ENCODE assay signal across 27 cellular contexts in the genomic region with DNA sequence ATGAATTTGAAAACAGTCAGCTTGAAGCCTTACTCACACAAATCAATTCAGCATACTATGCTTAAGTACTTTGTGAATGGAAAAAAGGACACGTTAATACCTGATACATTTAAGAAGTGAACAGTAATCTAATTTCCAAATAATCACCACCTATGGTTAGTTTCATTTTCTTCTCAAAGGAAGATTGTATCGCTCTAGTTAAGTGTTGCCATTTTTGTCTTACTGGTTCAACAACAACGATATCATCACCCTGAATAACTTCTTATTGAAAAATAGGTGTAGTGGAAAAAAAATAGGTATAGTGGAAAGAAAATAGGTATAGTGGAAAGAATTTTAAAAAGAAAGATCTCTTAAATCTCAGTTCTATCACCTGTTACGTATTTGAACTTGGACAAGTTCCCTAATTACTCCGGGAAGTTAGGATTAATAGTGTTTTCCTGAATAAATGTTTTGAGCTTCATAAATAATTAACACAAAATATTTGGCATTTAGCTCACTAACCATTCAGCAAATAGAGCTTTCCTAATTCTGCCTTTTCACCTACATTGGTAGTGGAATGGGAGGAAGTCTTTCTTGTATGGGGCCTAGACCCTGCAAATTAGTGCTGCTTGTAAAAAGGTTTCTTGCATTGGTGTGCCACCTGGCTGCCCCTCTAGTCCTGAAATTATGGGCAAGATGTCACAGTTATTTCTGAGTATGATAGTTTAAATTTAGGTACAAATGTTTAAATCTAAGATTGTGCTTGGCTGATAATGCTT.
"Had no signal": no experiment of that assay in that cellular context is flagged by ENCODE, and none has a peak within 500 bp of the region (broad histone marks: within the 10 kb centered on the region; RNA-seq: fewer than 3 reads in every experiment).

No MANE protein-coding gene starts in this region.

- ATAC-seq: activated CD4-positive, alpha-beta T cell treated with anti-CD3 and anti-CD28 coated beads for 36 hours; activated CD4-positive, CD25-positive, alpha-beta regulatory T cell treated with anti-CD3 and anti-CD28 coated beads, Interleukin-2, amount 50 U/mL, for 24 hours; activated CD8-positive, alpha-beta T cell treated with anti-CD3 and anti-CD28 coated beads, Interleukin-2, amount 10 ng/mL, durations not matched to agents 7 days and 5 days; PC-3; Right ventricle myocardium inferior; WTC11 had no signal

- H3K4me2 ChIP-seq: KMS-11 had no signal

- H3K27me3 ChIP-seq: adrenal gland had no signal

- H3K4me3 ChIP-seq: adrenal gland had no signal

- FAIRE-seq: astrocyte, bronchial epithelial cell, RCC 7860 had no signal

- H3K27ac ChIP-seq: adrenal gland, KMS-11, RWPE1 had no signal

- H3K9me3 ChIP-seq: adrenal gland had no signal

- H3K9ac ChIP-seq: KMS-11 had no signal

- H3K36me3 ChIP-seq: adrenal gland had no signal

- H3K4me1 ChIP-seq: adrenal gland had no signal

- DNase-seq: activated CD4-positive, alpha-beta T cell treated with anti-CD3 and anti-CD28 coated beads for 36 hours; activated CD4-positive, alpha-beta T cell treated with anti-CD3 and anti-CD28 coated beads, Interleukin-2, amount 10 ng/mL, durations not matched to agents 7 days and 5 days; activated CD4-positive, alpha-beta T cell treated with anti-CD3 and anti-CD28 coated beads, Interleukin-2, amount 50 U/mL, for 48 hours; activated CD8-positive, alpha-beta T cell treated with anti-CD3 and anti-CD28 coated beads, Interleukin-2, amount 10 ng/mL, durations not matched to agents 7 days and 5 days; activated gamma-delta T cell; activated naive CD4-positive, alpha-beta T cell treated with Interleukin-2 at 50 U/mL for 16 hours; activated T-cell treated with anti-CD3 and anti-CD28 coated beads, Interleukin-2, amount 50 U/mL, for 24 hours; adrenal gland; caudate nucleus; cerebellar nuclear complex; NCI-H1092 treated with DMSO at 0.1 percent for 48 hours; NCI-H1417; NCI-H187 treated with DMSO at 0.1 percent for 48 hours; NCI-H345; NCI-H524 treated with DMSO at 0.1 percent for 48 hours; NK-92 treated with Interleukin-12 subunit alpha and Interleukin-12 subunit beta, amount 100 ng/mL, for 24 hours; PC-3; SIG-M5; T1000 had no signal
